40 cellular contexts compared by ENCODE assay signal in genomic region chr22:29729161-29729560, GRCh38. TPM values are rescaled to one million over a fixed set of nuclear protein-coding genes. Genes with fewer than 3 reads are reported as not detected.
"Had no signal": no experiment of that assay in that cellular context is flagged by ENCODE, and none has a peak within 500 bp of the region (broad histone marks: within the 10 kb centered on the region; RNA-seq: fewer than 3 reads in every experiment).

No MANE protein-coding gene starts in this region.

- H3K27me3 Mint-ChIP-seq: activated CD8-positive, alpha-beta T cell treated with anti-CD3 and anti-CD28 coated beads for 36 hours; activated naive CD8-positive, alpha-beta T cell treated with anti-CD3 and anti-CD28 coated beads for 36 hours; activated T-helper 17 cell treated with anti-CD3 and anti-CD28 coated beads, Interleukin-2, amount 50 U/mL, for 72 hours; central memory CD8-positive, alpha-beta T cell had no signal

- H3K27ac Mint-ChIP-seq: activated B cell treated with CpG ODN at 0.5 μM for 24 hours; activated CD4-positive, alpha-beta memory T cell treated with anti-CD3 and anti-CD28 coated beads for 36 hours; activated CD4-positive, alpha-beta T cell treated with anti-CD3 and anti-CD28 coated beads, Interleukin-2, amount 10 ng/mL, durations not matched to agents 24 days and 14 days; activated CD8-positive, alpha-beta T cell treated with anti-CD3 and anti-CD28 coated beads for 36 hours; activated naive CD4-positive, alpha-beta T cell treated with anti-CD3 and anti-CD28 coated beads for 36 hours; activated naive CD4-positive, alpha-beta T cell treated with anti-CD3 and anti-CD28 coated beads, Interleukin-2, amount 50 U/mL, for 72 hours; activated naive CD8-positive, alpha-beta T cell treated with anti-CD3 and anti-CD28 coated beads for 36 hours; activated T-cell treated with anti-CD3 and anti-CD28 coated beads, Interleukin-2, amount 50 U/mL, for 72 hours; activated T-helper 1 cell treated with anti-CD3 and anti-CD28 coated beads, Interleukin-12 subunit alpha, Interleukin-12 subunit beta, Interleukin-2, Interleukin-4 antibody, amounts not matched to agents 30 ng/mL and 10 ng/mL and 1 ng/mL, durations not matched to agents 14 hours and 24 hours and 36 hours; activated T-helper 17 cell treated with anti-CD3 and anti-CD28 coated beads, Interleukin-2, amount 50 U/mL, for 72 hours; T-helper 1 cell treated with Interleukin-12 subunit alpha and Interleukin-12 subunit beta and Interleukin-4 antibody, amounts not matched to agents 30 μg/mL and 1 μg/mL, for 36 hours; T-helper 2 cell treated with Interferon-gamma antibody and Interleukin-4, amounts not matched to agents 5 μg/mL and 100 μg/mL, for 36 hours had no signal

- FAIRE-seq: astrocyte, TTC549 had no signal

- H3K4me1 ChIP-seq: breast epithelium had no signal

- H3K36me3 Mint-ChIP-seq: activated CD4-positive, alpha-beta memory T cell treated with anti-CD3 and anti-CD28 coated beads for 36 hours; activated naive CD4-positive, alpha-beta T cell treated with anti-CD3 and anti-CD28 coated beads, Interleukin-2, amount 50 U/mL, for 72 hours; activated naive CD8-positive, alpha-beta T cell treated with anti-CD3 and anti-CD28 coated beads for 36 hours had no signal

- H3K4me3 Mint-ChIP-seq: activated B cell treated with CpG ODN at 0.5 μM for 24 hours; activated CD4-positive, alpha-beta memory T cell treated with anti-CD3 and anti-CD28 coated beads for 36 hours; activated CD4-positive, alpha-beta T cell treated with anti-CD3 and anti-CD28 coated beads, Interleukin-2, amount 10 ng/mL, durations not matched to agents 24 days and 14 days; activated CD8-positive, alpha-beta T cell treated with anti-CD3 and anti-CD28 coated beads for 36 hours; activated naive CD4-positive, alpha-beta T cell treated with anti-CD3 and anti-CD28 coated beads for 36 hours; activated naive CD8-positive, alpha-beta T cell treated with anti-CD3 and anti-CD28 coated beads for 36 hours; activated T-cell treated with anti-CD3 and anti-CD28 coated beads, Interleukin-2, amount 50 U/mL, for 4 hours; activated T-cell treated with anti-CD3 and anti-CD28 coated beads, Interleukin-2, amount 50 U/mL, for 72 hours; activated T-helper 1 cell treated with anti-CD3 and anti-CD28 coated beads, Interleukin-12 subunit alpha, Interleukin-12 subunit beta, Interleukin-2, Interleukin-4 antibody, amounts not matched to agents 30 ng/mL and 10 ng/mL and 1 ng/mL, durations not matched to agents 14 hours and 24 hours and 36 hours; activated T-helper 17 cell treated with anti-CD3 and anti-CD28 coated beads, Interleukin-2, amount 50 U/mL, for 72 hours; central memory CD8-positive, alpha-beta T cell; T-helper 1 cell treated with Interleukin-12 subunit alpha and Interleukin-12 subunit beta and Interleukin-4 antibody, amounts not matched to agents 30 μg/mL and 1 μg/mL, for 36 hours; T-helper 2 cell treated with Interferon-gamma antibody and Interleukin-4, amounts not matched to agents 5 μg/mL and 100 μg/mL, for 36 hours had no signal

- ATAC-seq: activated CD8-positive, alpha-beta T cell treated with anti-CD3 and anti-CD28 coated beads for 36 hours; activated naive CD4-positive, alpha-beta T cell treated with anti-CD3 and anti-CD28 coated beads, Interleukin-2, amount 50 U/mL, for 72 hours; activated T-cell treated with anti-CD3 and anti-CD28 coated beads, Interleukin-2, amount 50 U/mL, for 4 hours; activated T-cell treated with anti-CD3 and anti-CD28 coated beads, Interleukin-2, amount 50 U/mL, for 72 hours; activated T-helper 17 cell treated with anti-CD3 and anti-CD28 coated beads, Interleukin-2, amount 50 U/mL, for 72 hours; body of pancreas had no signal

- H3K36me3 ChIP-seq: brain microvascular endothelial cell, breast epithelium had no signal

- H3K27ac ChIP-seq: adrenal gland, body of pancreas, brain microvascular endothelial cell, breast epithelium, VCaP had no signal

- H3K9me3 ChIP-seq: adrenal gland, body of pancreas, breast epithelium had no signal

- H3K4me3 ChIP-seq: adrenal gland, body of pancreas, breast epithelium had no signal

- H3K27me3 ChIP-seq: adrenal gland, body of pancreas, brain microvascular endothelial cell, breast epithelium had no signal

- H3K4me1 Mint-ChIP-seq: activated CD4-positive, alpha-beta T cell treated with anti-CD3 and anti-CD28 coated beads, Interleukin-2, amount 10 ng/mL, durations not matched to agents 24 days and 14 days; activated naive CD8-positive, alpha-beta T cell treated with anti-CD3 and anti-CD28 coated beads for 36 hours; activated T-helper 17 cell treated with anti-CD3 and anti-CD28 coated beads, Interleukin-2, amount 50 U/mL, for 72 hours; central memory CD8-positive, alpha-beta T cell had no signal

- H3K9me3 Mint-ChIP-seq: activated B cell treated with CpG ODN at 0.5 μM for 24 hours; activated CD4-positive, alpha-beta memory T cell treated with anti-CD3 and anti-CD28 coated beads for 36 hours; activated CD4-positive, alpha-beta T cell treated with anti-CD3 and anti-CD28 coated beads, Interleukin-2, amount 10 ng/mL, durations not matched to agents 24 days and 14 days; activated CD8-positive, alpha-beta T cell treated with anti-CD3 and anti-CD28 coated beads for 36 hours; activated naive CD4-positive, alpha-beta T cell treated with anti-CD3 and anti-CD28 coated beads for 36 hours; activated naive CD4-positive, alpha-beta T cell treated with anti-CD3 and anti-CD28 coated beads, Interleukin-2, amount 50 U/mL, for 72 hours; activated naive CD8-positive, alpha-beta T cell treated with anti-CD3 and anti-CD28 coated beads for 36 hours; activated T-cell treated with anti-CD3 and anti-CD28 coated beads, Interleukin-2, amount 50 U/mL, for 4 hours; activated T-cell treated with anti-CD3 and anti-CD28 coated beads, Interleukin-2, amount 50 U/mL, for 72 hours; activated T-helper 1 cell treated with anti-CD3 and anti-CD28 coated beads, Interleukin-12 subunit alpha, Interleukin-12 subunit beta, Interleukin-2, Interleukin-4 antibody, amounts not matched to agents 30 ng/mL and 10 ng/mL and 1 ng/mL, durations not matched to agents 14 hours and 24 hours and 36 hours; activated T-helper 17 cell treated with anti-CD3 and anti-CD28 coated beads, Interleukin-2, amount 50 U/mL, for 72 hours; central memory CD8-positive, alpha-beta T cell; T-helper 1 cell treated with Interleukin-12 subunit alpha and Interleukin-12 subunit beta and Interleukin-4 antibody, amounts not matched to agents 30 μg/mL and 1 μg/mL, for 36 hours; T-helper 2 cell treated with Interferon-gamma antibody and Interleukin-4, amounts not matched to agents 5 μg/mL and 100 μg/mL, for 36 hours had no signal

- DNase-seq: activated B cell treated with CpG ODN at 0.5 μM for 24 hours; activated CD4-positive, alpha-beta memory T cell treated with anti-CD3 and anti-CD28 coated beads for 36 hours; activated CD4-positive, alpha-beta T cell treated with anti-CD3 and anti-CD28 coated beads for 4 hours; activated CD4-positive, alpha-beta T cell treated with anti-CD3 and anti-CD28 coated beads, Interleukin-2, amount 10 ng/mL, durations not matched to agents 24 days and 14 days; activated CD4-positive, alpha-beta T cell treated with anti-CD3 and anti-CD28 coated beads, Interleukin-2, amount 50 U/mL, for 1 hour; activated CD4-positive, alpha-beta T cell treated with anti-CD3 and anti-CD28 coated beads, Interleukin-2, amount 50 U/mL, for 4 hours; activated CD4-positive, CD25-positive, alpha-beta regulatory T cell treated with anti-CD3 and anti-CD28 coated beads, Interleukin-2, amount 50 U/mL, for 72 hours; activated CD8-positive, alpha-beta memory T cell treated with anti-CD3 and anti-CD28 coated beads, Interleukin-2, amount 50 U/mL, for 4 hours; activated CD8-positive, alpha-beta T cell treated with anti-CD3 and anti-CD28 coated beads for 36 hours; activated effector memory CD4-positive, alpha-beta T cell treated with anti-CD3 and anti-CD28 coated beads, Interleukin-2, amount 50 U/mL, for 16 hours; activated gamma-delta T cell treated with Interleukin-2 at 50 U/mL for 16 hours; activated naive CD4-positive, alpha-beta T cell; activated naive CD4-positive, alpha-beta T cell treated with anti-CD3 and anti-CD28 coated beads for 36 hours; activated naive CD4-positive, alpha-beta T cell treated with anti-CD3 and anti-CD28 coated beads, Interleukin-2, amount 50 U/mL, for 16 hours; activated naive CD8-positive, alpha-beta T cell treated with anti-CD3 and anti-CD28 coated beads for 36 hours; activated T-cell treated with anti-CD3 and anti-CD28 coated beads for 4 hours; activated T-cell treated with anti-CD3 and anti-CD28 coated beads, Interleukin-2, amount 50 U/mL, for 1 hour; activated T-cell treated with anti-CD3 and anti-CD28 coated beads, Interleukin-2, amount 50 U/mL, for 4 hours; activated T-cell treated with anti-CD3 and anti-CD28 coated beads, Interleukin-2, amount 50 U/mL, for 72 hours; adrenal gland; amniotic stem cell; aorta; body of pancreas; brain microvascular endothelial cell; cerebellar nuclear complex; T-helper 1 cell; T-helper 2 cell; T-helper 9 cell had no signal

RNA-seq across cellular contexts. Expression of gene CABP7, which starts 9.4 kb away (rescaled TPM):
- total RNA-seq: activated CD4-positive, alpha-beta T cell treated with anti-CD3 and anti-CD28 coated beads, Interleukin-2, amount 10 ng/mL, durations not matched to agents 24 days and 14 days; activated CD8-positive, alpha-beta memory T cell treated with anti-CD3 and anti-CD28 coated beads for 36 hours; activated T-helper 1 cell treated with anti-CD3 and anti-CD28 coated beads, Interleukin-12 subunit alpha, Interleukin-12 subunit beta, Interleukin-2, Interleukin-4 antibody, amounts not matched to agents 30 ng/mL and 10 ng/mL and 1 ng/mL, durations not matched to agents 14 hours and 24 hours and 36 hours; aorta; astrocyte; breast epithelium; cardiac septum had no signal
